In genomic region chr4:83535945-83536648, GRCh38 we compare ENCODE assay signal across 8 cellular contexts. TPM values are rescaled to one million over a fixed set of nuclear protein-coding genes. Genes with fewer than 3 reads are reported as not detected.
DNase-seq lines count a peak whose midpoint lies in the region; ATAC-seq and TF ChIP-seq lines count a peak whose summit lies in the region.

TSS of gene GPAT3 (plus strand) at chr4:83536108. CDS start at chr4:83536623, 515 bp downstream.

- peak; percentile 86 for ATAC-seq in GM18498 (IDR thresholded peaks at IDR 0.05; ENCODE audit: unreplicated experiment)

- no peak for DNase-seq in HFF-Myc (ENCODE audit: extremely low read depth, low read depth)
- DNase-seq in NCI-H1105 (lab: John Stamatoyannopoulos, UW), result peak; percentile 27
- DNase-seq in activated CD4-positive, alpha-beta T cell treated with anti-CD3 and anti-CD28 coated beads for 24 hours (ENCODE audit: low read depth in 2 of 2), result peak; percentile 40 to 55
- DNase-seq in cerebellum (ENCODE audit: low spot score), result peak; percentile 77
- DNase-seq in kidney tubule cell (ENCODE audit: low spot score), result peak; percentile 82
- peak; percentile 74 to 81 for DNase-seq in stimulated activated CD4-positive, alpha-beta T cell treated with anti-CD3 and anti-CD28 coated beads, Interleukin-2, amount 100 ng/mL, for 24 hours
- DNase-seq in kidney glomerular epithelial cell (lab: John Stamatoyannopoulos, UW), result no peak

- peak within 1 kb of the TSS; percentile 75 for H3K4me3 ChIP-seq in HFF-Myc (replicated peaks; ENCODE audit: low read depth, low read length)

- TF ChIP-seq CTCF in HFF-Myc (IDR thresholded peaks at IDR 0.05; ENCODE audit: low read depth, low read length, missing control alignments), result no peak

RNA-seq across cellular contexts. Expression of gene GPAT3, which starts in this region (rescaled TPM):
- 0.27 TPM for total RNA-seq in cerebellum

Comparison
In these comparisons a context has a peak if more than half of its experiments do, and no peak if none do; other contexts are left out.
1. Peak in DNase-seq in cerebellum; RNA of the gene not detected or under 1 TPM.
2. DNase-seq: peak in NCI-H1105 (single experiment), activated CD4-positive, alpha-beta T cell treated with anti-CD3 and anti-CD28 coated beads for 24 hours (2 of 2), kidney tubule cell (single experiment) and stimulated activated CD4-positive, alpha-beta T cell treated with anti-CD3 and anti-CD28 coated beads, Interleukin-2, amount 100 ng/mL, for 24 hours (2 of 2); none in HFF-Myc (single experiment) and kidney glomerular epithelial cell (single experiment).